10 cellular contexts compared by ENCODE assay signal in the genomic region with DNA sequence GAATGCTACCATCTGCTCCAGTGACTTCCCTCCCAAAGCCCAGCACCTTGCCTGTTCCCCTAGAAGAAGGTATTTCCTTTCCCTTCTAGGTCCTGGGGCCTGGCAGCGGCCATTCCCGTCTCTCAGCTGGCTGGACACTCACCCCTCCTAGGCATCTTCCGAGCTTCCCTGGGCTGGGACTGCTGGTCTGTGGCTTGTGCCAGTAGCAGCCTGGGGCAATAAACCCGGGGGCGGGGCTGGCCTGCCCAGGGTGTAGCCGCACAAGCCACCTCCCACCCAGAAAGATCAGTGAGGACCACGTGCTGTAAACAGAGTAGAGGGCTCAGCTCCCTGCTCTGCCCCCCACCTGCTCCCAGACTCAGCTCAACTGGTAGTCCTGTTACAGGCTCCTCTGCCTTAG. TPM values are rescaled to one million over a fixed set of nuclear protein-coding genes. Genes with fewer than 3 reads are reported as not detected.
DNase-seq lines count a peak whose midpoint lies in the region; ATAC-seq and TF ChIP-seq lines count a peak whose summit lies in the region.
"Had no signal": no experiment of that assay in that cellular context is flagged by ENCODE, and none has a peak within 500 bp of the region (broad histone marks: within the 10 kb centered on the region; RNA-seq: fewer than 3 reads in every experiment).

No MANE protein-coding gene starts in this region.

- no peak for TF ChIP-seq CTCF in right atrium auricular region (IDR thresholded peaks at IDR 0.05)

- H3K4me1 ChIP-seq in right atrium auricular region = peaks cover 0 to 18% of the 10 kb centered on the region in 2 donors
- peaks cover 18% of the 10 kb centered on the region for H3K4me1 ChIP-seq in adipocyte (ENCODE audit: control insufficient read depth, insufficient read depth, low read length)
- H3K4me1 ChIP-seq in aorta (ENCODE audit: control insufficient read depth in 1 of 2, insufficient read depth in 2 of 2, low read length in 2 of 2) = no peaks in the 10 kb centered on the region

- intact Hi-C loops in Right ventricle myocardium inferior (cut with DNase I) = no loop called here
- intact Hi-C loops in aorta (cut with DNase I) = no loop called here

- H3K9ac ChIP-seq in adipocyte (ENCODE audit: low read length) = peak overlapping the region; percentile 89

- H3K9me3 ChIP-seq in right atrium auricular region (no peaks in the 10 kb centered on the region), adipocyte (ENCODE audit: control insufficient read depth, low read length) (no peaks in the 10 kb centered on the region), aorta (ENCODE audit: control insufficient read depth, low read length) (no peaks in the 10 kb centered on the region)
- H3K9me3 ChIP-seq: ovary had no signal

- H3K27me3 ChIP-seq in right atrium auricular region = no peaks in the 10 kb centered on the region
- no peaks in the 10 kb centered on the region for H3K27me3 ChIP-seq in adipocyte (replicated peaks; ENCODE audit: control insufficient read depth, insufficient read depth, low read length)
- H3K27me3 ChIP-seq in layer of hippocampus (ENCODE audit: control insufficient read depth, insufficient read depth, low read length) = no peaks in the 10 kb centered on the region
- H3K27me3 ChIP-seq in aorta (ENCODE audit: control insufficient read depth in 1 of 2, insufficient read depth in 2 of 2, low read length in 1 of 2) = no peaks in the 10 kb centered on the region
- H3K27me3 ChIP-seq: ovary had no signal

- H3K27ac ChIP-seq in right atrium auricular region = no peak overlapping the region
- H3K27ac ChIP-seq in layer of hippocampus (ENCODE audit: low read depth, low read length) = peak overlapping the region; percentile 96
- no peak overlapping the region for H3K27ac ChIP-seq in aorta (ENCODE audit: low read depth in 1 of 2, low read length in 2 of 2)
- H3K27ac ChIP-seq: ovary had no signal

- 53 to 82% methylated on average over 4 to 7 of the region's 7 CpGs for WGBS in aorta, 2 donors

- H3K4me3 ChIP-seq in right atrium auricular region = no peak overlapping the region
- H3K4me3 ChIP-seq in adipocyte (ENCODE audit: low read length) = peak overlapping the region; percentile 83
- H3K4me3 ChIP-seq in aorta (ENCODE audit: low read length in 2 of 2) = no peak overlapping the region
- H3K4me3 ChIP-seq: ovary had no signal

- H3K36me3 ChIP-seq in right atrium auricular region = no peaks in the 10 kb centered on the region
- H3K36me3 ChIP-seq in adipocyte (ENCODE audit: control insufficient read depth, insufficient read depth, low read length, severe bottlenecking) = peaks cover 38% of the 10 kb centered on the region
- H3K36me3 ChIP-seq in aorta (ENCODE audit: control insufficient read depth in 1 of 2, insufficient read depth in 2 of 2, low read length in 1 of 2) = no peaks in the 10 kb centered on the region
- H3K36me3 ChIP-seq: ovary had no signal

- ATAC-seq in Right ventricle myocardium inferior = peak; percentile 18
- peak; percentile 17 for ATAC-seq in aorta (ENCODE audit: low FRiP score)

- DNase-seq in Right ventricle myocardium inferior (ENCODE audit: missing footprints) (no peak), right atrium auricular region (ENCODE audit: low spot score) (no peak), adipocyte (ENCODE audit: low read depth) (peak; percentile 29), aorta (peak in 1 of 2 donors; percentile 42), NCI-H345 (lab: John Stamatoyannopoulos, UW) (no peak)
- no peak for DNase-seq in NK-92 treated with Interleukin-12 subunit alpha and Interleukin-12 subunit beta, amount 100 ng/mL, for 24 hours (lab: John Stamatoyannopoulos, UW)
- no peak for DNase-seq in activated CD4-positive, alpha-beta T cell treated with anti-CD3 and anti-CD28 coated beads, Interleukin-2, amount 50 U/mL, for 1 hour
- DNase-seq: AML-193, ovary had no signal

RNA-seq across cellular contexts. Expression of gene LIPE, which starts 15.0 kb away (rescaled TPM):
- total RNA-seq in Right ventricle myocardium inferior (67.7 TPM), right atrium auricular region (10 to 100 TPM; 11.6 to 36.5 TPM), aorta (10 to 100 TPM in 1 of 2 donors, 1 to 10 TPM in 1; 7.4 to 12.1 TPM)
- 1 to 10 TPM; 1.4 to 3.6 TPM for polyA plus RNA-seq in aorta

RNA-seq across cellular contexts. Expression of gene CNFN, which starts 22.1 kb away (rescaled TPM):
- total RNA-seq in Right ventricle myocardium inferior (0.87 TPM), right atrium auricular region (1 to 10 TPM in 1 of 2 donors, not detected in 1; 1.1 TPM), aorta (1 to 10 TPM in 1 of 2 donors, not detected in 1; 1.1 TPM)
- 1 to 10 TPM in 1 of 2 donors, under 1 TPM in 1; 0.51 to 3.0 TPM for polyA plus RNA-seq in aorta
- total RNA-seq: ovary had no signal

RNA-seq across cellular contexts. Expression of gene CXCL17, which starts 30.5 kb away (rescaled TPM):
- total RNA-seq in Right ventricle myocardium inferior (not detected), right atrium auricular region (not detected), aorta (not detected)
- polyA plus RNA-seq in aorta = under 1 TPM; 0.08 to 0.38 TPM
- polyA plus RNA-seq: ovary had no signal
